Comparison of ENCODE assay signal across 19 cellular contexts in genomic region chr7:141178486-141179135, GRCh38.
DNase-seq lines count a peak whose midpoint lies in the region; ATAC-seq lines count a peak whose summit lies in the region.
"Had no signal": no experiment of that assay in that cellular context is flagged by ENCODE, and none has a peak within 500 bp of the region (broad histone marks: within the 10 kb centered on the region; RNA-seq: fewer than 3 reads in every experiment).

No MANE protein-coding gene starts in this region.

- no peaks in the 10 kb centered on the region for H3K9me3 ChIP-seq in BLaER1
- H3K9me3 ChIP-seq: SJCRH30 had no signal

- no peaks in the 10 kb centered on the region for H3K36me3 ChIP-seq in BLaER1
- H3K36me3 ChIP-seq: SJCRH30 had no signal

- H3K9ac ChIP-seq in BLaER1: no peak overlapping the region

- no peaks in the 10 kb centered on the region for H3K27me3 ChIP-seq in BLaER1
- H3K27me3 ChIP-seq: SJCRH30 had no signal

- H3K27ac ChIP-seq in BLaER1: no peak overlapping the region
- H3K27ac ChIP-seq: C4-2B, SJCRH30 had no signal

- H3K4me1 ChIP-seq in BLaER1: peaks cover 13% of the 10 kb centered on the region
- H3K4me1 ChIP-seq: SJCRH30 had no signal

- no peaks in the 10 kb centered on the region for H4K20me1 ChIP-seq in BLaER1

- DNase-seq in NCI-H1417 (lab: John Stamatoyannopoulos, UW): peak in 2 of 3 experiments; percentile 11 to 79
- no peak for DNase-seq in NCI-H1417 treated with DMSO at 0.1 percent for 48 hours (lab: John Stamatoyannopoulos, UW)
- peak; percentile 19 for DNase-seq in NCI-H2029 treated with DMSO at 0.1 percent for 48 hours (lab: John Stamatoyannopoulos, UW)
- peak; percentile 57 for DNase-seq in SK-N-DZ (ENCODE audit: low spot score)
- no peak for DNase-seq in glomerular visceral epithelial cell (ENCODE audit: extremely low spot score)
- DNase-seq: 8988T, NCI-H1105 treated with DMSO at 0.1 percent for 48 hours, NCI-H1694 treated with DMSO at 0.1 percent for 48 hours, NCI-H226, NCI-H524 treated with DMSO at 0.1 percent for 48 hours, NCI-H82, OCI-M1, SJCRH30, SW 1271, T-helper 17 cell had no signal

- peak overlapping the region; percentile 14; the same call in 1 of the 2 replicates for H3K4me2 ChIP-seq in BLaER1

- no peak for ATAC-seq in HG03565 (IDR thresholded peaks at IDR 0.05; ENCODE audit: unreplicated experiment)
- no peak for ATAC-seq in GM18520 (IDR thresholded peaks at IDR 0.05; ENCODE audit: unreplicated experiment)
- ATAC-seq: T-helper 17 cell had no signal

- H3K4me3 ChIP-seq in BLaER1: no peak overlapping the region
- H3K4me3 ChIP-seq: SJCRH30 had no signal

Comparison
In these comparisons a context has a peak if more than half of its experiments do, and no peak if none do; other contexts are left out.
1. DNase-seq: peak in NCI-H1417 (2 of 3), NCI-H2029 treated with DMSO at 0.1 percent for 48 hours (single experiment) and SK-N-DZ (single experiment); none in NCI-H1417 treated with DMSO at 0.1 percent for 48 hours (single experiment) and glomerular visceral epithelial cell (single experiment).